In the genomic region with DNA sequence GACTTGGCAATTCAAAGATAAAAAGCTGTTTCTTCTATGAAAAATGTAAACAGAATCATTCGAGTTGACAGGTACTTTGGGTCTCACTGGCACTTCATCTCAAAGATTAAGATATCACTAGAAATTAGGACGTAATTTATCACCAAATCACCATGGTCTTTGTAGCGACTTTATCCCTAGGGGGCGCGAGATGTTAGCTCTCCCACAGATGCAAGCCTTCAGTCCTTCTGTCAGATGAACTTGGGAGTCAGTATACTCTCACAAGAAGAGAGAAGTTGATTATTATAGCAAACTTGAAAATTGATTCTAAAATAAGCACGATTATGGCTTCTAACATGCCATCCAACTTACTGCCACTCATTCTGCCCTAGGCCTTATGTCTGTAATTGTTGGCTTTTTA, we compare ENCODE assay signal across 1 cellular context.
TF ChIP-seq lines count a peak whose summit lies in the region.

No MANE protein-coding gene starts in this region.

TF ChIP-seq in WTC11, 78 proteins besides CTCF, POLR2A, EP300 and RAD21 (continued from another document):
- TF ChIP-seq, protein P1, sequence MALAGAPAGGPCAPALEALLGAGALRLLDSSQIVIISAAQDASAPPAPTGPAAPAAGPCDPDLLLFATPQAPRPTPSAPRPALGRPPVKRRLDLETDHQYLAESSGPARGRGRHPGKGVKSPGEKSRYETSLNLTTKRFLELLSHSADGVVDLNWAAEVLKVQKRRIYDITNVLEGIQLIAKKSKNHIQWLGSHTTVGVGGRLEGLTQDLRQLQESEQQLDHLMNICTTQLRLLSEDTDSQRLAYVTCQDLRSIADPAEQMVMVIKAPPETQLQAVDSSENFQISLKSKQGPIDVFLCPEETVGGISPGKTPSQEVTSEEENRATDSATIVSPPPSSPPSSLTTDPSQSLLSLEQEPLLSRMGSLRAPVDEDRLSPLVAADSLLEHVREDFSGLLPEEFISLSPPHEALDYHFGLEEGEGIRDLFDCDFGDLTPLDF (CRISPR knock-in tag; IDR thresholded peaks at IDR 0.05) = no peak
- TF ChIP-seq SMAD4 (CRISPR knock-in tag; IDR thresholded peaks at IDR 0.05) = no peak
